10 cellular contexts compared by ENCODE assay signal in genomic region chr1:45394342-45394741, GRCh38. TPM values are rescaled to one million over a fixed set of nuclear protein-coding genes. Genes with fewer than 3 reads are reported as not detected.
DNase-seq lines count a peak whose midpoint lies in the region; ATAC-seq lines count a peak whose summit lies in the region.
"Had no signal": no experiment of that assay in that cellular context is flagged by ENCODE, and none has a peak within 500 bp of the region (broad histone marks: within the 10 kb centered on the region; RNA-seq: fewer than 3 reads in every experiment).

No MANE protein-coding gene starts in this region.

- DNase-seq in lung microvascular endothelial cell (ENCODE audit: low read depth in 2 of 2) (peak; percentile 37 to 47), SW 1271 (lab: John Stamatoyannopoulos, UW) (no peak)
- DNase-seq in effector CD8-positive, alpha-beta T cell (lab: John Stamatoyannopoulos, UW) = no peak
- no peak for DNase-seq in activated CD4-positive, CD25-positive, alpha-beta regulatory T cell (lab: John Stamatoyannopoulos, UW)
- DNase-seq in activated CD4-positive, alpha-beta T cell treated with anti-CD3 and anti-CD28 coated beads for 4 hours = no peak
- DNase-seq: activated T-cell treated with anti-CD3 and anti-CD28 coated beads, Interleukin-2, amount 50 U/mL, for 4 hours; hippocampal formation had no signal

- ATAC-seq in GM18858 (IDR thresholded peaks at IDR 0.05; ENCODE audit: unreplicated experiment) (peak; percentile 52), GM21576 (IDR thresholded peaks at IDR 0.05; ENCODE audit: unreplicated experiment) (peak; percentile 73), HG03565 (IDR thresholded peaks at IDR 0.05; ENCODE audit: unreplicated experiment) (peak; percentile 46)

RNA-seq across cellular contexts. Expression of gene MUTYH, which starts 54.1 kb away (rescaled TPM):
- 5.9 and 7.3 TPM in 2 replicates for total RNA-seq in lung microvascular endothelial cell

RNA-seq across cellular contexts. Expression of gene TOE1, which starts 54.4 kb away (rescaled TPM):
- total RNA-seq in lung microvascular endothelial cell = 12.9 and 13.5 TPM in 2 replicates

Comparison
In these comparisons a context has a peak if more than half of its experiments do, and no peak if none do; other contexts are left out.
1. DNase-seq: peak in lung microvascular endothelial cell (2 of 2); none in effector CD8-positive, alpha-beta T cell (single experiment), SW 1271 (0 of 2), activated CD4-positive, CD25-positive, alpha-beta regulatory T cell (0 of 4) and activated CD4-positive, alpha-beta T cell treated with anti-CD3 and anti-CD28 coated beads for 4 hours (0 of 2).
2. Peak in every context shown above with its lines, with median percentiles within 50 percentile points of each other: ATAC-seq.